ENCODE assay signal across 8 cellular contexts in the genomic region with DNA sequence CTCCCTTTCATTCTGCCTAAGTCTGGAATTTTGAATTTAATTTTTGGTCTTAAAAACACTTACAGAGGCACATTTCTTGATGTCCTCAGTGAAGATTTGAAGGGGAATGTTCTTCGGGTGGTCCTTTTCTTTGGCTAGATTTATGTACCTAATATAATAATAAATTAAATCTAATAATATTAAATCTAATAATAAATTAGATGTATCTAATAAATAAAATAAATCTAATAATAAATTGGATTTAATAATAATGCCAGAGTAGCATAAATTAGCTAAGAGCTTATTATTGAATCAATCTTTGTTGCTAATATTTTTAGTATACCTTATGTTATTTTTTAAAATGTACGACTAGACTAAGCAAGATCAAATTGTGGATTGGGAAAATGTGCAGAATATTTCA.
"Had no signal": no experiment of that assay in that cellular context is flagged by ENCODE, and none has a peak within 500 bp of the region (broad histone marks: within the 10 kb centered on the region; RNA-seq: fewer than 3 reads in every experiment).

No MANE protein-coding gene starts in this region.

- FAIRE-seq: HTR-8/SVneo, K562 had no signal

- DNase-seq: GM23248, GOT3, H7, HFFc6, IMR-90, KG1 had no signal
